In the genomic region with DNA sequence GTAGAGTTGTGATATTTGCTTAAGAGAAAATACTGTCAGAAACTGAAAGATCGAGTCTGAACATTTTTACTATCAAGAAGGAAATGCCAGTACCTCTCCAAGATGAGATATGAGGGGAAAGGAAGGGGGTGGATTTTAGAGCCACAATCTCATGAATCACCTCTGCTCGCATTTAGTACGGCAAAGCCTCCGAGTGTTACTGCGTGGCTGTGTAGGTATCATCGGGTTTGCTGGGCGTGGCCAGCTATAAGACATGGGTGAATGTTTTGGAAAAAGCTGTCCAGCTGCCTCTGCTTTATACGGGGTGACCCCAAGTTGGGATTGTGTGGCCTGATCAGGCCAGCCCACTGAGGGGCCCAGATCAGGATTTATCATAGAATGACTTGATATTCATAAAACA, we compare ENCODE assay signal across 21 cellular contexts.
"Had no signal": no experiment of that assay in that cellular context is flagged by ENCODE, and none has a peak within 500 bp of the region (broad histone marks: within the 10 kb centered on the region; RNA-seq: fewer than 3 reads in every experiment).

No MANE protein-coding gene starts in this region.

- H3K4me1 ChIP-seq: esophagus muscularis mucosa, sigmoid colon, stomach, upper lobe of right lung had no signal

- ATAC-seq: activated naive CD4-positive, alpha-beta T cell treated with anti-CD3 and anti-CD28 coated beads, Interleukin-2, amount 50 U/mL, for 72 hours; activated T-cell treated with anti-CD3 and anti-CD28 coated beads, Interleukin-2, amount 50 U/mL, for 72 hours; left ventricle myocardium superior; upper lobe of right lung had no signal

- H3K4me3 ChIP-seq: cardiac muscle cell, esophagus muscularis mucosa, sigmoid colon, stomach, thoracic aorta, upper lobe of right lung had no signal

- H3K36me3 ChIP-seq: cardiac muscle cell, esophagus muscularis mucosa, sigmoid colon, stomach, thoracic aorta, upper lobe of right lung had no signal

- DNase-seq: activated CD4-positive, alpha-beta T cell treated with anti-CD3 and anti-CD28 coated beads, Interleukin-2, amount 10 ng/mL, durations not matched to agents 7 days and 5 days; activated CD4-positive, CD25-positive, alpha-beta regulatory T cell; activated CD8-positive, alpha-beta memory T cell treated with anti-CD3 and anti-CD28 coated beads, Interleukin-2, amount 50 U/mL, for 48 hours; activated gamma-delta T cell; activated T-cell treated with anti-CD3 and anti-CD28 coated beads, Interleukin-2, amount 50 U/mL, for 72 hours; hippocampal formation; left ventricle myocardium superior; mesendoderm; occipital lobe; sigmoid colon; stimulated activated CD4-positive, alpha-beta T cell treated with anti-CD3 and anti-CD28 coated beads, Interleukin-12 subunit alpha, Interleukin-12 subunit beta, amount 100 ng/mL, for 4 hours; stimulated activated CD4-positive, alpha-beta T cell treated with anti-CD3 and anti-CD28 coated beads, Interleukin-2, amount 100 ng/mL, for 24 hours; stomach; upper lobe of right lung had no signal

- H3K27ac ChIP-seq: cardiac muscle cell, esophagus muscularis mucosa, sigmoid colon, stomach, thoracic aorta, upper lobe of right lung had no signal

- H3K27me3 ChIP-seq: cardiac muscle cell, esophagus muscularis mucosa, sigmoid colon, stomach, upper lobe of right lung had no signal

- FAIRE-seq: colon, endometrium, keratinocyte had no signal

- H3K9me3 ChIP-seq: thoracic aorta, upper lobe of right lung had no signal
